4 cellular contexts compared by ENCODE assay signal in the genomic region with DNA sequence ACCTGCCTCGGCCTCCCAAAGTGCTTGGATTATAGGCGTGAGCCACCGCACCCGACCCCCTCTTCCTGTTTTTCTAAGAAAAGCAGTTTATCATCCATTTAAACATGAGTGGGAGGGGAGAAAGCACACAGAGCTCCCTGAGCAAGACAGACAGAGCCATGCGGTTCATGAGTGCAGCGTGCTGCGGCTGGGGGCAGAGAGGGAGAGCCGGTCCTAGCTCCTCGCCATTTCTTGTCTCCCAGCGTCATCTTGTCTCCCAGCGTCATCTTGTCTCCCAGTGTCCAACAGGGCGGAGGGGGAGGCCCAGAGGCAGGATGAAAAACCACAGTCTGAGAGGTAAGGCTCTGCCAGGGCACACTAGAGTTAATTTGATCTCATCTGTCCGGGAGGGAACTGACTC. TPM values are rescaled to one million over a fixed set of nuclear protein-coding genes. Genes with fewer than 3 reads are reported as not detected.
"Had no signal": no experiment of that assay in that cellular context is flagged by ENCODE, and none has a peak within 500 bp of the region (broad histone marks: within the 10 kb centered on the region; RNA-seq: fewer than 3 reads in every experiment).

No MANE protein-coding gene starts in this region.

RNA-seq across cellular contexts. Expression of a gene that starts 1.3 kb away (rescaled TPM):
- total RNA-seq: LHCN-M2, M059J, MCF 10A, NCI-H460 had no signal

RNA-seq across cellular contexts. Expression of a gene that starts 36.3 kb away (rescaled TPM):
- total RNA-seq: LHCN-M2, M059J, MCF 10A, NCI-H460 had no signal
